ENCODE assay signal across 22 cellular contexts in the genomic region with DNA sequence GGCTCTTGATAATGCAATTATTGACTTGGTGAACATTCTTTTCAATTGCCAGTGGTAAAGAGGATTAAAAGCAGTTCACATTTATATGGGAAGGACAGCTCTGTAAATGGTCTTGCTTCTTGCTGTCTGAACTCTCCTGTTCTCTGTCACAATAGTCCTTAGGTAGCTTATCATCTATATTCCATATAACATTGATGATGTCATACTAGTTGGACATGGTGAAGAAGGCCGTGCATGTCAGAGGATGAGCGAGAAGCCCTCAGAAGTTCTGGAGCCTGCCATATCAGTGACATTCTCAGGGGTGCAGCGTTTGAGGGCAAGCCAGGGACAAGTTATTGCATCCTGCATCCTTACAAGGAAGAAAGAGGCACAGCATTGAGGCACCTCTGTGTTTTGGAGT. TPM values are rescaled to one million over a fixed set of nuclear protein-coding genes. Genes with fewer than 3 reads are reported as not detected.
DNase-seq lines count a peak whose midpoint lies in the region; ATAC-seq, FAIRE-seq and TF ChIP-seq lines count a peak whose summit lies in the region.
"Had no signal": no experiment of that assay in that cellular context is flagged by ENCODE, and none has a peak within 500 bp of the region (broad histone marks: within the 10 kb centered on the region; RNA-seq: fewer than 3 reads in every experiment).

No MANE protein-coding gene starts in this region.

- H3K4me1 Mint-ChIP-seq in GM23338: peaks cover 7% of the 10 kb centered on the region
- H3K4me1 Mint-ChIP-seq in astrocyte (ENCODE audit: low read depth, unreplicated experiment): peaks cover 1% of the 10 kb centered on the region
- H3K4me1 Mint-ChIP-seq in neural crest cell: peaks cover 7% of the 10 kb centered on the region

- H3K27me3 Mint-ChIP-seq in GM23338 (ENCODE audit: insufficient read depth, low read depth, poor library complexity) (peaks cover 10% of the 10 kb centered on the region), astrocyte (ENCODE audit: low read depth, unreplicated experiment) (peaks cover 25% of the 10 kb centered on the region), neural crest cell (ENCODE audit: low read depth) (no peaks in the 10 kb centered on the region)
- H3K27me3 Mint-ChIP-seq: CD8-positive, alpha-beta memory T cell had no signal

- H3K36me3 Mint-ChIP-seq in GM23338 (ENCODE audit: low read depth): no peaks in the 10 kb centered on the region; the same call in 2 of the 3 replicates
- H3K36me3 Mint-ChIP-seq in astrocyte (ENCODE audit: low read depth, unreplicated experiment): peaks cover 5% of the 10 kb centered on the region
- no peaks in the 10 kb centered on the region for H3K36me3 Mint-ChIP-seq in neural crest cell (ENCODE audit: low read depth)

- no peaks in the 10 kb centered on the region for H3K36me3 ChIP-seq in GM23338 (ENCODE audit: insufficient read depth)
- H3K36me3 ChIP-seq in astrocyte (ENCODE audit: insufficient read depth, low read length): no peaks in the 10 kb centered on the region

- H3K27me3 ChIP-seq in GM23338 (ENCODE audit: insufficient read depth) (peaks cover 13% of the 10 kb centered on the region; the same call in 1 of the 2 replicates), astrocyte (ENCODE audit: insufficient read depth, low read length) (no peaks in the 10 kb centered on the region)
- H3K27me3 ChIP-seq: BLaER1 treated with 17β-estradiol and CSF1 and Interleukin-3, amounts not matched to agents 10 nM and 100 nM had no signal

- H3K79me2 ChIP-seq in GM23338 (replicated peaks; ENCODE audit: insufficient read depth) (no peaks in the 10 kb centered on the region), astrocyte (ENCODE audit: insufficient read depth, low read length) (peaks cover 6% of the 10 kb centered on the region)

- H3K9me3 ChIP-seq in astrocyte (ENCODE audit: insufficient read depth, low read depth, low read length): no peaks in the 10 kb centered on the region
- H3K9me3 ChIP-seq: BLaER1 treated with 17β-estradiol and CSF1 and Interleukin-3, amounts not matched to agents 10 nM and 100 nM; MG63 had no signal

- TF ChIP-seq CTCF in GM23338 (conservative IDR thresholded peaks at IDR 0.05; ENCODE audit: low read depth in 2 of 2) (no peak), astrocyte (IDR thresholded peaks at IDR 0.05; ENCODE audit: insufficient read depth, low read depth, low read length) (no peak), neural crest cell (conservative IDR thresholded peaks at IDR 0.05) (no peak)

- H3K27ac ChIP-seq in GM23338 (ENCODE audit: low read depth): peak overlapping the region; percentile 64; the same call in 1 of the 2 replicates
- no peak overlapping the region for H3K27ac ChIP-seq in astrocyte (ENCODE audit: low read depth, low read length)
- H3K27ac ChIP-seq: BLaER1 treated with 17β-estradiol and CSF1 and Interleukin-3, amounts not matched to agents 10 nM and 100 nM had no signal

- H3K4me2 ChIP-seq in GM23338 (no peak overlapping the region), astrocyte (ENCODE audit: low read length) (no peak overlapping the region)
- H3K4me2 ChIP-seq: BLaER1 treated with 17β-estradiol and CSF1 and Interleukin-3, amounts not matched to agents 10 nM and 100 nM had no signal

- no peaks in the 10 kb centered on the region for H3K9me2 ChIP-seq in GM23338 (ENCODE audit: insufficient read depth)

- H3K9me3 Mint-ChIP-seq in GM23338 (no peaks in the 10 kb centered on the region), astrocyte (ENCODE audit: unreplicated experiment) (peaks cover 4% of the 10 kb centered on the region), neural crest cell (no peaks in the 10 kb centered on the region)
- H3K9me3 Mint-ChIP-seq: CD8-positive, alpha-beta memory T cell had no signal

- FAIRE-seq in astrocyte (lab: Jason Lieb, UNC): no peak
- FAIRE-seq: D721Med had no signal

- no peak overlapping the region for H3K9ac ChIP-seq in astrocyte (ENCODE audit: low read length)
- H3K9ac ChIP-seq: BLaER1 treated with 17β-estradiol and CSF1 and Interleukin-3, amounts not matched to agents 10 nM and 100 nM had no signal

- H2AFZ ChIP-seq in GM23338 (no peak overlapping the region), astrocyte (ENCODE audit: low read depth, low read length) (no peak overlapping the region)

- peaks cover 15% of the 10 kb centered on the region for H3F3A ChIP-seq in GM23338 (replicated peaks; ENCODE audit: low read depth)

- no peak overlapping the region for H3K4me3 ChIP-seq in GM23338
- H3K4me3 ChIP-seq in astrocyte (ENCODE audit: insufficient read depth, low read depth, low read length): no peak overlapping the region
- H3K4me3 ChIP-seq: BLaER1 treated with 17β-estradiol and CSF1 and Interleukin-3, amounts not matched to agents 10 nM and 100 nM; MG63 had no signal

- H4K20me1 ChIP-seq in GM23338 (replicated peaks; ENCODE audit: insufficient read depth) (0 out of 2 replicates have a peak, but pooled peaks cover 3% of the 10 kb centered on the region), astrocyte (ENCODE audit: insufficient read depth, low read length) (no peaks in the 10 kb centered on the region)

- no peak for ATAC-seq in GM23338
- no peak for ATAC-seq in left lobe of liver
- ATAC-seq in GM18868 (IDR thresholded peaks at IDR 0.05; ENCODE audit: unreplicated experiment): no peak
- ATAC-seq: SK-N-SH treated with all-trans-retinoic acid at 6 μM for 48 hours had no signal

- H3K4me1 ChIP-seq in GM23338 (ENCODE audit: insufficient read depth) (peaks cover 8% of the 10 kb centered on the region), astrocyte (ENCODE audit: insufficient read depth, low read length) (peaks cover 11% of the 10 kb centered on the region)

- DNase-seq in GM23338 (ENCODE audit: low spot score) (no peak), astrocyte (ENCODE audit: low read depth) (no peak), neural crest cell (ENCODE audit: low read depth, low spot score) (no peak), left lobe of liver (ENCODE audit: low spot score) (no peak), GF-D8 (lab: John Stamatoyannopoulos, UW) (no peak)
- DNase-seq: DMS79 treated with DMSO at 0.1 percent for 48 hours, H7, MG63, NCI-H1048, NCI-H1436, NCI-H1930, NCI-H345, NCI-H524 treated with DMSO at 0.1 percent for 48 hours, SHP77 treated with DMSO at 0.1 percent for 48 hours had no signal

- H3K4me3 Mint-ChIP-seq in GM23338 (no peak overlapping the region; the same call in 2 of the 3 replicates), astrocyte (ENCODE audit: unreplicated experiment) (peak overlapping the region; percentile 27), neural crest cell (peak overlapping the region; percentile 35)

- no peak overlapping the region for H3K27ac Mint-ChIP-seq in GM23338
- H3K27ac Mint-ChIP-seq in astrocyte (ENCODE audit: unreplicated experiment): no peak overlapping the region
- no peak overlapping the region for H3K27ac Mint-ChIP-seq in neural crest cell (ENCODE audit: unreplicated experiment)

TF ChIP-seq in GM23338, 12 proteins besides CTCF, POLR2A, EP300 and RAD21 (continues in another document):
- TF ChIP-seq EZH2 (IDR thresholded peaks at IDR 0.05; ENCODE audit: low read depth, unreplicated experiment) (no peak), ZNF114 (CRISPR knock-in tag; IDR thresholded peaks at IDR 0.05) (no peak), CREB1 (CRISPR knock-in tag; IDR thresholded peaks at IDR 0.05; ENCODE audit: low read depth) (no peak), EZH2phosphoT487 (IDR thresholded peaks at IDR 0.05; ENCODE audit: unreplicated experiment) (no peak), STAT1 (IDR thresholded peaks at IDR 0.05; ENCODE audit: unreplicated experiment) (no peak), NANOG (IDR thresholded peaks at IDR 0.05; ENCODE audit: borderline replicate concordance) (no peak)
- TF ChIP-seq, protein P1, sequence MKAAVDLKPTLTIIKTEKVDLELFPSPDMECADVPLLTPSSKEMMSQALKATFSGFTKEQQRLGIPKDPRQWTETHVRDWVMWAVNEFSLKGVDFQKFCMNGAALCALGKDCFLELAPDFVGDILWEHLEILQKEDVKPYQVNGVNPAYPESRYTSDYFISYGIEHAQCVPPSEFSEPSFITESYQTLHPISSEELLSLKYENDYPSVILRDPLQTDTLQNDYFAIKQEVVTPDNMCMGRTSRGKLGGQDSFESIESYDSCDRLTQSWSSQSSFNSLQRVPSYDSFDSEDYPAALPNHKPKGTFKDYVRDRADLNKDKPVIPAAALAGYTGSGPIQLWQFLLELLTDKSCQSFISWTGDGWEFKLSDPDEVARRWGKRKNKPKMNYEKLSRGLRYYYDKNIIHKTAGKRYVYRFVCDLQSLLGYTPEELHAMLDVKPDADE (IDR thresholded peaks at IDR 0.05): no peak

RNA-seq across cellular contexts. Expression of a gene that starts 2.6 kb away (rescaled TPM):
- 51.2 and 67.0 TPM in 2 replicates for total RNA-seq in GM23338 (2014; rRNA removed; shearing (Covaris generic))
- 61.6 and 63.7 TPM in 2 replicates for polyA plus RNA-seq in GM23338 (2016; fragmentation: Nextera tagmentation; extraction: Ambion mirVana)
- total RNA-seq in astrocyte (36.1 and 40.7 TPM in 2 replicates), neural crest cell (88.1 and 91.3 TPM in 2 replicates), left lobe of liver (32.6 TPM)

RNA-seq across cellular contexts. Expression of a gene that starts 7.0 kb away (rescaled TPM):
- total RNA-seq in GM23338 (2014; rRNA removed; shearing (Covaris generic)): 5.5 and 14.4 TPM in 2 replicates
- polyA plus RNA-seq in GM23338 (2016; fragmentation: Nextera tagmentation; extraction: Ambion mirVana): 5.6 and 6.4 TPM in 2 replicates
- 26.0 and 32.7 TPM in 2 replicates for total RNA-seq in astrocyte
- total RNA-seq in neural crest cell: 81.2 and 84.1 TPM in 2 replicates
- total RNA-seq in left lobe of liver: 24.7 TPM

RNA-seq across cellular contexts. Expression of a gene that starts 15.4 kb away (rescaled TPM):
- 2.8 and 3.5 TPM in 2 replicates for total RNA-seq in GM23338 (2014; rRNA removed; shearing (Covaris generic))
- 0.15 and 0.16 TPM in 2 replicates for polyA plus RNA-seq in GM23338 (2016; fragmentation: Nextera tagmentation; extraction: Ambion mirVana)
- total RNA-seq in astrocyte (4.7 and 5.9 TPM in 2 replicates), neural crest cell (30.4 and 31.8 TPM in 2 replicates), left lobe of liver (0.53 TPM)
- total RNA-seq: HT-29 had no signal
- polyA plus RNA-seq: CD8-positive, alpha-beta memory T cell had no signal

RNA-seq across cellular contexts. Expression of a gene that starts 22.5 kb away (rescaled TPM):
- total RNA-seq in GM23338 (2014; rRNA removed; shearing (Covaris generic)): not detected in 2 replicates
- not detected in 2 replicates for polyA plus RNA-seq in GM23338 (2016; fragmentation: Nextera tagmentation; extraction: Ambion mirVana)
- total RNA-seq in astrocyte (not detected in 2 replicates), neural crest cell (not detected in 2 replicates), left lobe of liver (0.45 TPM)
- total RNA-seq: A673; CD8-positive, alpha-beta memory T cell; H7; HT-29; RPMI7951 had no signal
- polyA plus RNA-seq: CD8-positive, alpha-beta memory T cell had no signal

RNA-seq across cellular contexts. Expression of a gene that starts 39.5 kb away (rescaled TPM):
- 0.58 TPM in 1 of 2 replicates, not detected in the other for total RNA-seq in GM23338 (2014; rRNA removed; shearing (Covaris generic))
- not detected in 2 replicates for polyA plus RNA-seq in GM23338 (2016; fragmentation: Nextera tagmentation; extraction: Ambion mirVana)
- total RNA-seq in astrocyte (0.32 and 1.9 TPM in 2 replicates), neural crest cell (0.05 and 0.07 TPM in 2 replicates), left lobe of liver (0.05 TPM)
- total RNA-seq: H7, HT-29, RPMI7951 had no signal
